Comparison of ENCODE assay signal across 8 cellular contexts in genomic region chr4:173522160-173522873, GRCh38. TPM values are rescaled to one million over a fixed set of nuclear protein-coding genes. Genes with fewer than 3 reads are reported as not detected.
DNase-seq lines count a peak whose midpoint lies in the region; ATAC-seq, FAIRE-seq and TF ChIP-seq lines count a peak whose summit lies in the region.

No MANE protein-coding gene starts in this region.

- H2AK9ac ChIP-seq in IMR-90 (replicated peaks; ENCODE audit: low read depth, low read length, poor library complexity) = no peak overlapping the region

- TF ChIP-seq CTCF in BJ (IDR thresholded peaks at IDR 0.05; ENCODE audit: insufficient read depth, low read depth, low read length) (0 out of 2 replicates have a peak, but pooled peaks have one; percentile 32), IMR-90 (conservative IDR thresholded peaks at IDR 0.05; ENCODE audit: low read depth, low read length) (no peak), breast epithelium (IDR thresholded peaks at IDR 0.05) (no peak), kidney (IDR thresholded peaks at IDR 0.05; ENCODE audit: borderline replicate concordance, extremely low read depth, insufficient read depth) (no peak)

- 3% methylated on average over 27 of the region's 60 CpGs; no CpG with 5 or more reads in 1 of the 2 experiments for WGBS in IMR-90 (ENCODE audit: extremely low coverage in 2 of 2, insufficient read length in 1 of 2), 2 experiments

- H2BK120ac ChIP-seq in IMR-90 (ENCODE audit: low read depth, low read length) = peak overlapping the region; percentile 80

- peak overlapping the region; percentile 86 for H3K4me2 ChIP-seq in IMR-90 (ENCODE audit: low read depth, low read length)

- H2AFZ ChIP-seq in IMR-90 (replicated peaks; ENCODE audit: low read length, poor library complexity) = peak overlapping the region; percentile 90

- H3K4me3 ChIP-seq in BJ (ENCODE audit: low read depth, low read length) (peak overlapping the region; percentile 57), IMR-90 (ENCODE audit: insufficient read depth, low read depth, low read length) (peak overlapping the region; percentile 35), breast epithelium (peak overlapping the region; percentile 43 to 67 (median 45)), kidney (ENCODE audit: low read length in 2 of 2) (peak overlapping the region in 1 of 2 donors; percentile 31), stomach smooth muscle (ENCODE audit: low read length in 2 of 2) (peak overlapping the region; percentile 99)

- peak; percentile 47 for DNase-seq in BJ (ENCODE audit: low read depth)
- DNase-seq in IMR-90 = peak; percentile 85
- peak in 1 of 2 donors; percentile 47 for DNase-seq in breast epithelium (ENCODE audit: low spot score in 2 of 2)
- peak; percentile 87 for DNase-seq in kidney

- H2BK20ac ChIP-seq in IMR-90 (ENCODE audit: low read depth, low read length) = peak overlapping the region; percentile 63

- H2AK5ac ChIP-seq in IMR-90 (ENCODE audit: low read depth, low read length) = no peak overlapping the region

- H4K5ac ChIP-seq in IMR-90 (ENCODE audit: low read depth, low read length) = peak overlapping the region; percentile 14; the same call in 1 of the 2 replicates

- H3K9ac ChIP-seq in IMR-90 (ENCODE audit: low read depth, low read length) = peak overlapping the region; percentile 45
- no peak overlapping the region for H3K9ac ChIP-seq in kidney (ENCODE audit: low read length in 2 of 2)
- H3K9ac ChIP-seq in stomach smooth muscle (ENCODE audit: low read length in 2 of 2) = peak overlapping the region; percentile 98 to 99

- peak overlapping the region; percentile 51; the same call in 1 of the 2 replicates for H3K56ac ChIP-seq in IMR-90 (ENCODE audit: extremely low read depth, insufficient read depth, low read length)

- POLR2A ChIA-PET in BJ (lab: Charles Lee) (no interaction called here), IMR-90 (lab: Charles Lee; ENCODE audit: unreplicated experiment) (no interaction called here)

- CTCF ChIA-PET in BJ (lab: Yijun Ruan, JAX) = interaction anchor here (1.0 to 2.8 kb wide), 5 partner anchors 17 to 797 kb away, joined by 4 to 11 read pairs (median 4); no protein-coding TSS in a partner anchor
- CTCF ChIA-PET in IMR-90 (lab: Yijun Ruan, JAX) = interaction anchor here (1.0 kb wide), 2 partner anchors 14 to 468 kb away, joined by 3 to 6 read pairs; no protein-coding TSS in a partner anchor

- no peak for TF ChIP-seq RAD21 in IMR-90 (IDR thresholded peaks at IDR 0.05; ENCODE audit: low read length)

- BruUV-seq in IMR-90 (replicated peaks; lab: Mats Ljungman, UMichigan) = no TSS peak

- H3K9me3 ChIP-seq in IMR-90 (ENCODE audit: control insufficient read depth, insufficient read depth, low read length) (peaks cover 23% of the 10 kb centered on the region; the same call in 1 of the 2 replicates), breast epithelium (no peaks in the 10 kb centered on the region), kidney (ENCODE audit: control insufficient read depth in 1 of 2, low read length in 2 of 2) (peaks cover 0 to 3% of the 10 kb centered on the region in 2 donors), stomach smooth muscle (ENCODE audit: control insufficient read depth in 2 of 2, low read length in 2 of 2) (no peaks in the 10 kb centered on the region)

- in situ Hi-C loops in IMR-90 (cut with MboI; ENCODE audit: low sequenced_read_pairs) = loop anchor here (25.0 kb wide), 1 partner anchor 790 kb away; no protein-coding TSS in a partner anchor

- no peaks in the 10 kb centered on the region for H4K20me1 ChIP-seq in IMR-90 (ENCODE audit: insufficient read depth, low read length)

- H3K4me1 ChIP-seq in IMR-90 (ENCODE audit: control insufficient read depth, insufficient read depth, low read length) = no peaks in the 10 kb centered on the region
- no peaks in the 10 kb centered on the region for H3K4me1 ChIP-seq in breast epithelium
- H3K4me1 ChIP-seq in kidney (ENCODE audit: control insufficient read depth in 1 of 2, insufficient read depth in 1 of 2, low read depth in 1 of 2, low read length in 2 of 2) = peaks cover 0 to 11% of the 10 kb centered on the region in 2 donors
- H3K4me1 ChIP-seq in stomach smooth muscle (ENCODE audit: control insufficient read depth, insufficient read depth, low read length) = peaks cover 47% of the 10 kb centered on the region

- intact Hi-C loops in IMR-90 (cut with micrococcal nuclease) = loop anchor here (5.0 kb wide), 2 partner anchors 470 to 795 kb away; no protein-coding TSS in a partner anchor
- intact Hi-C loops in breast epithelium (cut with DNase I; ENCODE audit: low total_unique reads) = no loop called here
- intact Hi-C loops in kidney (cut with DNase I) = no loop called here

- no peaks in the 10 kb centered on the region for H3K79me1 ChIP-seq in IMR-90 (ENCODE audit: low read depth in 1 of 2, low read length in 2 of 2)

- H2BK15ac ChIP-seq in IMR-90 (ENCODE audit: low read depth, low read length) = peak overlapping the region; percentile 94; the same call in 1 of the 3 replicates

- peak overlapping the region; percentile 42; the same call in 1 of the 2 replicates for H3K27ac ChIP-seq in IMR-90 (ENCODE audit: insufficient read depth, low read length)
- H3K27ac ChIP-seq in breast epithelium = peak overlapping the region; percentile 70 to 92
- no peak overlapping the region for H3K27ac ChIP-seq in kidney (ENCODE audit: low read depth in 2 of 2, low read length in 2 of 2)
- peak overlapping the region; percentile 97 for H3K27ac ChIP-seq in stomach smooth muscle (ENCODE audit: low read length)

- peak overlapping the region; percentile 2; the same call in 1 of the 2 replicates for H3K18ac ChIP-seq in IMR-90 (ENCODE audit: low read depth, low read length)

- TF ChIP-seq POLR2A in IMR-90 (IDR thresholded peaks at IDR 0.05; ENCODE audit: low read depth, low read length) = no peak
- TF ChIP-seq POLR2A in breast epithelium (IDR thresholded peaks at IDR 0.05) = no peak

- no peak overlapping the region for H2BK5ac ChIP-seq in IMR-90 (ENCODE audit: low read depth, low read length, poor library complexity, severe bottlenecking)

- H3K36me3 ChIP-seq in BJ (ENCODE audit: control insufficient read depth, insufficient read depth, low read length) = no peaks in the 10 kb centered on the region
- H3K36me3 ChIP-seq in IMR-90 (ENCODE audit: control insufficient read depth, insufficient read depth, low read length) = no peaks in the 10 kb centered on the region
- no peaks in the 10 kb centered on the region for H3K36me3 ChIP-seq in breast epithelium
- H3K36me3 ChIP-seq in kidney (ENCODE audit: control insufficient read depth in 1 of 2, insufficient read depth in 2 of 2, low read length in 2 of 2) = no peaks in the 10 kb centered on the region
- peaks cover 20 to 24% of the 10 kb centered on the region in 2 donors for H3K36me3 ChIP-seq in stomach smooth muscle (ENCODE audit: control insufficient read depth in 2 of 2, insufficient read depth in 2 of 2, low read length in 2 of 2)

- no peak for FAIRE-seq in kidney (lab: Jason Lieb, UNC)

- H3K23ac ChIP-seq in IMR-90 (ENCODE audit: low read depth, low read length) = peak overlapping the region; percentile 96

- H3K27me3 ChIP-seq in BJ (ENCODE audit: control insufficient read depth, insufficient read depth, low read length) = no peaks in the 10 kb centered on the region; the same call in 1 of the 2 replicates
- H3K27me3 ChIP-seq in IMR-90 (ENCODE audit: control insufficient read depth, insufficient read depth, low read length) = peaks cover 76% of the 10 kb centered on the region
- H3K27me3 ChIP-seq in breast epithelium = peaks cover 0 to 95% of the 10 kb centered on the region in 2 donors
- H3K27me3 ChIP-seq in stomach smooth muscle (ENCODE audit: control insufficient read depth in 1 of 2, insufficient read depth in 2 of 2, low read length in 2 of 2) = no peaks in the 10 kb centered on the region

- H3K4ac ChIP-seq in IMR-90 (ENCODE audit: low read depth, low read length) = peak overlapping the region; percentile 80

- H4K8ac ChIP-seq in IMR-90 (ENCODE audit: low read depth in 2 of 2, low read length in 2 of 2) = peak overlapping the region; percentile 51 to 79; a peak in 2 of 4 replicates

- dilution Hi-C loops in IMR-90 (cut with HindIII; ENCODE audit: low sequenced_read_pairs, unreplicated experiment) = no loop called here

- H3K14ac ChIP-seq in IMR-90 (replicated peaks; ENCODE audit: low read depth, low read length) = peak overlapping the region; percentile 88

- peak overlapping the region; percentile 70 for H4K91ac ChIP-seq in IMR-90 (ENCODE audit: insufficient read depth, low read depth, low read length)

- ATAC-seq in IMR-90 (ENCODE audit: low read depth) = peak; percentile 96
- ATAC-seq in HG02970 (IDR thresholded peaks at IDR 0.05; ENCODE audit: low FRiP score, unreplicated experiment) = no peak
- ATAC-seq in GM19351 (IDR thresholded peaks at IDR 0.05; ENCODE audit: unreplicated experiment) = no peak
- ATAC-seq in HG02763 (IDR thresholded peaks at IDR 0.05; ENCODE audit: unreplicated experiment) = no peak

- no peaks in the 10 kb centered on the region for H3K9me1 ChIP-seq in IMR-90 (ENCODE audit: insufficient read depth, low read length)

TF ChIP-seq in IMR-90, 13 proteins besides CTCF, POLR2A, EP300 and RAD21 (continues in another document):
- no peak for TF ChIP-seq NFE2L2 (IDR thresholded peaks at IDR 0.05; ENCODE audit: low read depth, low read length)
- TF ChIP-seq FOS (IDR thresholded peaks at IDR 0.05; ENCODE audit: low read depth, low read length) = no peak
- TF ChIP-seq RCOR1 (IDR thresholded peaks at IDR 0.05; ENCODE audit: insufficient replicate concordance, low read length) = peak; percentile 9
- no peak for TF ChIP-seq RFX5 (IDR thresholded peaks at IDR 0.05; ENCODE audit: low read depth, low read length)
- TF ChIP-seq MAFK (IDR thresholded peaks at IDR 0.05; ENCODE audit: low read depth, low read length) = no peak
- no peak for TF ChIP-seq SMC3 (IDR thresholded peaks at IDR 0.05; ENCODE audit: low read depth, low read length)
- TF ChIP-seq ELK1 (IDR thresholded peaks at IDR 0.05; ENCODE audit: borderline replicate concordance, low read depth, low read length) = no peak

RNA-seq across cellular contexts. Expression of gene HAND2, which starts 7.7 kb away (rescaled TPM):
- polyA plus RNA-seq in BJ (2011; rRNA removed) (3.6 and 4.9 TPM in 2 replicates), IMR-90 (2012; rRNA removed) (0.67 and 0.97 TPM in 2 replicates), kidney (ENCODE audit: insufficient read depth, low read depth, low replicate concordance) (not detected)
- polyA minus RNA-seq in BJ (2011; rRNA and poly(A)+ RNA removed) = 2.4 and 2.5 TPM in 2 replicates
- total RNA-seq in IMR-90 (2012; rRNA removed) (0.36 and 0.56 TPM in 2 replicates), breast epithelium (10 to 100 TPM; 10.5 to 29.6 (median 12.8) TPM), kidney (0.31 TPM)
- polyA plus RNA-seq in IMR-90 (2012; cell fraction: cytosol; rRNA removed) = 0.71 and 1.9 TPM in 2 replicates
- polyA plus RNA-seq in IMR-90 (2012; cell fraction: nucleus; rRNA removed; ENCODE audit: low replicate concordance) = 0.57 and 1.4 TPM in 2 replicates

Comparison
In these comparisons a context has a peak if more than half of its experiments do, and no peak if none do; other contexts are left out.
1. H3K27ac ChIP-seq: peak in IMR-90 (single experiment), breast epithelium (2 of 2) and stomach smooth muscle (single experiment); none in kidney (0 of 2).
2. H3K9ac ChIP-seq: peak in IMR-90 (single experiment) and stomach smooth muscle (2 of 2); none in kidney (0 of 2).